In genomic region chr2:217166241-217166640, GRCh38 we compare ENCODE assay signal across 8 cellular contexts.
DNase-seq lines count a peak whose midpoint lies in the region; ATAC-seq and TF ChIP-seq lines count a peak whose summit lies in the region.

No MANE protein-coding gene starts in this region.

- peaks cover 0 to 5% of the 10 kb centered on the region in 2 donors for H3K4me1 ChIP-seq in left lung

- TF ChIP-seq CTCF in brain microvascular endothelial cell (IDR thresholded peaks at IDR 0.05; ENCODE audit: low read depth, low read length, missing control alignments) (peak; percentile 71), left lung (IDR thresholded peaks at IDR 0.05) (peak; percentile 19 to 34), omental fat pad (IDR thresholded peaks at IDR 0.05) (no peak)

- peak; percentile 62 for ATAC-seq in left lung
- ATAC-seq in GM18519 (IDR thresholded peaks at IDR 0.05; ENCODE audit: low FRiP score, unreplicated experiment) = no peak
- ATAC-seq in omental fat pad (ENCODE audit: low FRiP score) = no peak

- H3K27ac ChIP-seq in brain microvascular endothelial cell = no peak overlapping the region
- no peak overlapping the region for H3K27ac ChIP-seq in left lung

- DNase-seq in SKM-1 treated with dmso at 0.1 percent for 144 hours (lab: John Stamatoyannopoulos, UW; ENCODE audit: unreplicated experiment) (peak; percentile 16), SKM-1 (lab: John Stamatoyannopoulos, UW; ENCODE audit: unreplicated experiment) (no peak), NCI-H2227 (lab: John Stamatoyannopoulos, UW; ENCODE audit: unreplicated experiment) (peak; percentile 48), brain microvascular endothelial cell (peak; percentile 29), left lung (no peak), omental fat pad (ENCODE audit: low spot score) (no peak)
- no peak for DNase-seq in activated CD4-positive, alpha-beta T cell treated with anti-CD3 and anti-CD28 coated beads for 1 hour

- H3K4me3 ChIP-seq in brain microvascular endothelial cell (ENCODE audit: low read depth, low read length) (no peak overlapping the region), left lung (no peak overlapping the region)

- intact Hi-C loops in left lung (cut with DNase I) = loop anchor here in 1 of 2 donors (10.0 kb wide), 1 partner anchor 471 kb away; the partner anchor contains the start of gene IGFBP5

- H3K36me3 ChIP-seq in brain microvascular endothelial cell (replicated peaks) (no peaks in the 10 kb centered on the region), left lung (no peaks in the 10 kb centered on the region)

- H3K9me3 ChIP-seq in left lung = no peaks in the 10 kb centered on the region

- H3K27me3 ChIP-seq in brain microvascular endothelial cell (replicated peaks) = no peaks in the 10 kb centered on the region
- H3K27me3 ChIP-seq in left lung = peaks cover 3 to 25% of the 10 kb centered on the region in 2 donors

- in situ Hi-C loops in brain microvascular endothelial cell (cut with HindIII; ENCODE audit: low pct_ligation_motif_present, low sequenced_read_pairs) = loop anchor here (25.0 kb wide), 1 partner anchor 454 kb away; no protein-coding TSS in a partner anchor

Comparison
In these comparisons a context has a peak if more than half of its experiments do, and no peak if none do; other contexts are left out.
1. DNase-seq: peak in SKM-1 treated with dmso at 0.1 percent for 144 hours (single experiment), NCI-H2227 (single experiment) and brain microvascular endothelial cell (single experiment); none in SKM-1 (single experiment), left lung (0 of 2), activated CD4-positive, alpha-beta T cell treated with anti-CD3 and anti-CD28 coated beads for 1 hour (single experiment) and omental fat pad (single experiment).
2. CTCF ChIP-seq: peak in brain microvascular endothelial cell (single experiment) and left lung (2 of 2); none in omental fat pad (0 of 3).